17 cellular contexts compared by ENCODE assay signal in genomic region chr11:71302534-71302909, GRCh38. TPM values are rescaled to one million over a fixed set of nuclear protein-coding genes. Genes with fewer than 3 reads are reported as not detected.
DNase-seq lines count a peak whose midpoint lies in the region; ATAC-seq and TF ChIP-seq lines count a peak whose summit lies in the region.
"Had no signal": no experiment of that assay in that cellular context is flagged by ENCODE, and none has a peak within 500 bp of the region (broad histone marks: within the 10 kb centered on the region; RNA-seq: fewer than 3 reads in every experiment).

No MANE protein-coding gene starts in this region.

- no peak overlapping the region for H4K12ac ChIP-seq in trophoblast cell (ENCODE audit: low read depth, low read length)

- H3K27ac ChIP-seq in trophoblast cell (ENCODE audit: low read depth, low read length) (no peak overlapping the region), upper lobe of right lung (no peak overlapping the region)

- H3K79me2 ChIP-seq in trophoblast cell (ENCODE audit: control insufficient read depth, insufficient read depth, low read length, poor library complexity): no peaks in the 10 kb centered on the region

- no peak overlapping the region for H3K27ac Mint-ChIP-seq in activated CD4-positive, alpha-beta T cell treated with anti-CD3 and anti-CD28 coated beads for 36 hours
- H3K27ac Mint-ChIP-seq: GM23338 had no signal

- H3K4me3 ChIP-seq in adipocyte (ENCODE audit: low read length) (no peak overlapping the region), trophoblast cell (ENCODE audit: low read depth, low read length) (no peak overlapping the region), upper lobe of right lung (no peak overlapping the region)
- H3K4me3 ChIP-seq: GM23338 had no signal

- no peak for TF ChIP-seq CTCF in upper lobe of right lung (IDR thresholded peaks at IDR 0.05)

- ATAC-seq in upper lobe of right lung (no peak), HG03097 (IDR thresholded peaks at IDR 0.05; ENCODE audit: low FRiP score, unreplicated experiment) (no peak)
- ATAC-seq in activated CD4-positive, alpha-beta T cell treated with anti-CD3 and anti-CD28 coated beads for 36 hours: no peak
- ATAC-seq: HCT116, Right ventricle myocardium inferior had no signal

- H3K79me1 ChIP-seq in trophoblast cell (ENCODE audit: low read length): peaks cover 12% of the 10 kb centered on the region

- H3K4me1 ChIP-seq in adipocyte (ENCODE audit: control insufficient read depth, insufficient read depth, low read length) (peaks cover 45% of the 10 kb centered on the region), trophoblast cell (ENCODE audit: control insufficient read depth in 1 of 2, insufficient read depth in 2 of 2, low read length in 2 of 2) (peaks cover 24 to 26% of the 10 kb centered on the region in 2 experiments), upper lobe of right lung (no peaks in the 10 kb centered on the region)

- no peak overlapping the region for H2BK120ac ChIP-seq in trophoblast cell (ENCODE audit: insufficient read depth, low read length, poor library complexity)

- H3K36me3 ChIP-seq in adipocyte (ENCODE audit: control insufficient read depth, insufficient read depth, low read length, severe bottlenecking) (no peaks in the 10 kb centered on the region), trophoblast cell (ENCODE audit: control insufficient read depth in 1 of 2, insufficient read depth in 2 of 2, low read length in 2 of 2) (no peaks in the 10 kb centered on the region), upper lobe of right lung (no peaks in the 10 kb centered on the region)

- no peaks in the 10 kb centered on the region for H3K36me3 Mint-ChIP-seq in activated CD4-positive, alpha-beta T cell treated with anti-CD3 and anti-CD28 coated beads for 36 hours (ENCODE audit: low read depth)
- H3K36me3 Mint-ChIP-seq: CD14-positive monocyte had no signal

- H3K14ac ChIP-seq in trophoblast cell (ENCODE audit: low read length): no peak overlapping the region

- CTCF ChIA-PET in activated CD4-positive, alpha-beta T cell treated with anti-CD3 and anti-CD28 coated beads for 36 hours (lab: Charles Lee): no interaction called here

- no peaks in the 10 kb centered on the region for H3K9me3 Mint-ChIP-seq in activated CD4-positive, alpha-beta T cell treated with anti-CD3 and anti-CD28 coated beads for 36 hours (ENCODE audit: low read depth)
- H3K9me3 Mint-ChIP-seq: GM23338 had no signal

- no CpG with 5 or more reads among the region's 1 CpG for WGBS in trophoblast cell (ENCODE audit: extremely low coverage, insufficient coverage, insufficient read length)

- peak overlapping the region; percentile 21 for H4K91ac ChIP-seq in trophoblast cell (ENCODE audit: low read depth, low read length)

- no peak overlapping the region for H3K4ac ChIP-seq in trophoblast cell (ENCODE audit: low read depth, low read length)

- no peaks in the 10 kb centered on the region for H3K27me3 ChIP-seq in adipocyte (replicated peaks; ENCODE audit: control insufficient read depth, insufficient read depth, low read length)
- no peaks in the 10 kb centered on the region for H3K27me3 ChIP-seq in trophoblast cell (ENCODE audit: insufficient read depth, low read length)
- no peaks in the 10 kb centered on the region for H3K27me3 ChIP-seq in upper lobe of right lung

- H3K23ac ChIP-seq in trophoblast cell (ENCODE audit: low read length): no peak overlapping the region

- intact Hi-C loops in upper lobe of right lung (cut with DNase I): no loop called here
- intact Hi-C loops in activated CD4-positive, alpha-beta T cell treated with anti-CD3 and anti-CD28 coated beads for 36 hours (cut with DNase I, micrococcal nuclease): no loop called here

- no peak overlapping the region for H3K4me3 Mint-ChIP-seq in activated CD4-positive, alpha-beta T cell treated with anti-CD3 and anti-CD28 coated beads for 36 hours
- H3K4me3 Mint-ChIP-seq: CD14-positive monocyte, GM23338 had no signal

- H4K8ac ChIP-seq in trophoblast cell (ENCODE audit: low read depth, low read length): no peak overlapping the region

- no peak overlapping the region for H2BK5ac ChIP-seq in trophoblast cell (ENCODE audit: low read depth, low read length, poor library complexity)

- H3K9ac ChIP-seq in adipocyte (ENCODE audit: low read length) (no peak overlapping the region), trophoblast cell (ENCODE audit: low read length) (no peak overlapping the region)

- POLR2A ChIA-PET in activated CD4-positive, alpha-beta T cell treated with anti-CD3 and anti-CD28 coated beads for 36 hours (lab: Charles Lee): no interaction called here

- H3K4me1 Mint-ChIP-seq in activated CD4-positive, alpha-beta T cell treated with anti-CD3 and anti-CD28 coated beads for 36 hours: no peaks in the 10 kb centered on the region
- H3K4me1 Mint-ChIP-seq: CD14-positive monocyte had no signal

- H2AFZ ChIP-seq in trophoblast cell (ENCODE audit: insufficient read depth, low read length, poor library complexity): no peak overlapping the region

- H2AK5ac ChIP-seq in trophoblast cell (ENCODE audit: low read length): no peak overlapping the region

- DNase-seq in adipocyte (ENCODE audit: low read depth) (peak; percentile 12), glomerular visceral epithelial cell (ENCODE audit: extremely low spot score) (peak; percentile 14), trophoblast cell (no peak), upper lobe of right lung (peak; percentile 37), NK-92 (lab: John Stamatoyannopoulos, UW; ENCODE audit: unreplicated experiment) (no peak)
- no peak for DNase-seq in activated CD4-positive, alpha-beta T cell treated with anti-CD3 and anti-CD28 coated beads for 36 hours
- DNase-seq: DMS 273 treated with DMSO at 0.1 percent for 48 hours; DND-41; KBM-7; NCI-H1105 treated with DMSO at 0.1 percent for 48 hours; NCI-H1694; NK-92 treated with Interleukin-12 subunit alpha and Interleukin-12 subunit beta, amount 100 ng/mL, for 24 hours had no signal

- no peak overlapping the region for H3K4me2 ChIP-seq in trophoblast cell (ENCODE audit: low read length)
- H3K4me2 ChIP-seq: GM23338 had no signal

- peaks cover 7% of the 10 kb centered on the region for H3K27me3 Mint-ChIP-seq in activated CD4-positive, alpha-beta T cell treated with anti-CD3 and anti-CD28 coated beads for 36 hours

- H2BK12ac ChIP-seq in trophoblast cell (ENCODE audit: low read length): no peak overlapping the region

- H3K18ac ChIP-seq in trophoblast cell (ENCODE audit: low read length): no peak overlapping the region

- H3K9me3 ChIP-seq in adipocyte (ENCODE audit: control insufficient read depth, low read length) (no peaks in the 10 kb centered on the region), trophoblast cell (ENCODE audit: insufficient read depth, low read depth, low read length) (no peaks in the 10 kb centered on the region), upper lobe of right lung (no peaks in the 10 kb centered on the region)

RNA-seq across cellular contexts. Expression of gene SHANK2, which starts 50.1 kb away (rescaled TPM):
- polyA plus RNA-seq in trophoblast cell (2013): 20.8 and 21.4 TPM in 2 replicates
- total RNA-seq in upper lobe of right lung: 62.5 TPM
- not detected for total RNA-seq in activated CD4-positive, alpha-beta T cell treated with anti-CD3 and anti-CD28 coated beads for 36 hours
- polyA plus RNA-seq: CD14-positive monocyte had no signal

Comparison
In these comparisons a context has a peak if more than half of its experiments do, and no peak if none do; other contexts are left out.
1. DNase-seq: peak in adipocyte (single experiment), glomerular visceral epithelial cell (single experiment) and upper lobe of right lung (single experiment); none in trophoblast cell (0 of 2), NK-92 (single experiment) and activated CD4-positive, alpha-beta T cell treated with anti-CD3 and anti-CD28 coated beads for 36 hours (single experiment).
2. RNA of gene SHANK2, which starts 50.1 kb away (total RNA-seq): 62.5 TPM in upper lobe of right lung (single experiment); not detected in activated CD4-positive, alpha-beta T cell treated with anti-CD3 and anti-CD28 coated beads for 36 hours; every median in the first group is over 10 times any median in the second.